8 cellular contexts compared by ENCODE assay signal in genomic region chr18:13376841-13377351, GRCh38.
DNase-seq lines count a peak whose midpoint lies in the region; ATAC-seq lines count a peak whose summit lies in the region.

No MANE protein-coding gene starts in this region.

- H3K27ac Mint-ChIP-seq in activated T-cell treated with anti-CD3 and anti-CD28 coated beads, Interleukin-2, amount 50 U/mL, for 24 hours, result peak overlapping the region; percentile 98

- no peaks in the 10 kb centered on the region for H3K36me3 Mint-ChIP-seq in activated T-cell treated with anti-CD3 and anti-CD28 coated beads, Interleukin-2, amount 50 U/mL, for 24 hours (ENCODE audit: low read depth)

- peak overlapping the region; percentile 75 for H3K4me3 Mint-ChIP-seq in activated T-cell treated with anti-CD3 and anti-CD28 coated beads, Interleukin-2, amount 50 U/mL, for 24 hours

- H3K9me3 Mint-ChIP-seq in activated T-cell treated with anti-CD3 and anti-CD28 coated beads, Interleukin-2, amount 50 U/mL, for 24 hours, result no peaks in the 10 kb centered on the region

- peaks cover 94% of the 10 kb centered on the region for H3K4me1 Mint-ChIP-seq in activated T-cell treated with anti-CD3 and anti-CD28 coated beads, Interleukin-2, amount 50 U/mL, for 24 hours (ENCODE audit: low read depth)

- no peak for ATAC-seq in left lobe of liver
- no peak for ATAC-seq in GM21447 (IDR thresholded peaks at IDR 0.05; ENCODE audit: unreplicated experiment)
- no peak for ATAC-seq in HG03159 (IDR thresholded peaks at IDR 0.05; ENCODE audit: unreplicated experiment)
- ATAC-seq in GM18858 (IDR thresholded peaks at IDR 0.05; ENCODE audit: unreplicated experiment), result no peak
- ATAC-seq in GM21723 (IDR thresholded peaks at IDR 0.05; ENCODE audit: unreplicated experiment), result no peak

- H3K27me3 Mint-ChIP-seq in activated T-cell treated with anti-CD3 and anti-CD28 coated beads, Interleukin-2, amount 50 U/mL, for 24 hours, result no peaks in the 10 kb centered on the region

- DNase-seq in T-helper 1 cell (peak; percentile 47 to 76 (median 65)), left lobe of liver (ENCODE audit: low spot score) (peak; percentile 31)
- peak; percentile 81 for DNase-seq in activated T-cell treated with anti-CD3 and anti-CD28 coated beads, Interleukin-2, amount 50 U/mL, for 24 hours
- DNase-seq in stimulated activated CD8-positive, alpha-beta memory T cell treated with anti-CD3 and anti-CD28 coated beads, Interleukin-7, amount 100 ng/mL, for 48 hours (ENCODE audit: extremely low read depth in 1 of 2, low read depth in 1 of 2), result peak; percentile 43 to 63

Comparison
In these comparisons a context has a peak if more than half of its experiments do, and no peak if none do; other contexts are left out.
1. DNase-seq: peak in every context shown above with its lines; median percentile 81 in activated T-cell treated with anti-CD3 and anti-CD28 coated beads, Interleukin-2, amount 50 U/mL, for 24 hours; 65 in T-helper 1 cell; 53 in stimulated activated CD8-positive, alpha-beta memory T cell treated with anti-CD3 and anti-CD28 coated beads, Interleukin-7, amount 100 ng/mL, for 48 hours; 31 in left lobe of liver.